12 cellular contexts compared by ENCODE assay signal in the genomic region with DNA sequence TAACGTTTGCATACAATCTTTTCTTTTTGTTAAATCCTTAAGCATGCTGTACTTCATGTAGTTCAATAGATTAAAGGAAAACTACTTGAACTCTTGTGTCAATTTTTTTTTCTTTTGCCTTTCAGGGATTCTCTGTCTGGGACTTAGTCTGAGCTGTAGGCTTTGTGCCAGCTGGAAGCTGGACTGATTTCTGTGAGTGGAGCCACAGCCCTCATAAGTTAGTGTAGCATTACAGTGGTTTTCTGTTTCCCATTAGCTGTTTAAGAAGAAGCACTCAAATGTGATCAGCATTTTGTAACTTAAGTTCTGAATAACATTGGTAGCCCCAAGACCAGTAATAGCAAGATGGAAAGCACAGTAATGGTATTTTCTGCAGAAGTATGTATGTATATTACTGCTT.
DNase-seq lines count a peak whose midpoint lies in the region; ATAC-seq and TF ChIP-seq lines count a peak whose summit lies in the region.
"Had no signal": no experiment of that assay in that cellular context is flagged by ENCODE, and none has a peak within 500 bp of the region (broad histone marks: within the 10 kb centered on the region; RNA-seq: fewer than 3 reads in every experiment).

No MANE protein-coding gene starts in this region.

- H3K27ac ChIP-seq in GM23248 = no peak overlapping the region
- H3K27ac ChIP-seq in psoas muscle = no peak overlapping the region
- no peak overlapping the region for H3K27ac ChIP-seq in colonic mucosa
- H3K27ac ChIP-seq: ascending aorta had no signal

- TF ChIP-seq CTCF in fibroblast of villous mesenchyme (IDR thresholded peaks at IDR 0.05; ENCODE audit: insufficient read depth, low read depth, low read length) = no peak
- no peak for TF ChIP-seq CTCF in psoas muscle (IDR thresholded peaks at IDR 0.05)
- TF ChIP-seq CTCF in colonic mucosa (IDR thresholded peaks at IDR 0.05) = no peak

- H3K27me3 ChIP-seq in GM23248 (replicated peaks; ENCODE audit: insufficient read depth) (no peaks in the 10 kb centered on the region), psoas muscle (ENCODE audit: insufficient read depth in 3 of 3, low read length in 2 of 3) (no peaks in the 10 kb centered on the region), colonic mucosa (no peaks in the 10 kb centered on the region)
- H3K27me3 ChIP-seq: ascending aorta had no signal

- no peaks in the 10 kb centered on the region for H3K79me2 ChIP-seq in GM23248 (ENCODE audit: insufficient read depth)

- H2AFZ ChIP-seq in GM23248 = no peak overlapping the region

- H3K4me3 ChIP-seq in GM23248 (no peak overlapping the region), fibroblast of villous mesenchyme (ENCODE audit: low read depth, low read length) (no peak overlapping the region), psoas muscle (no peak overlapping the region), colonic mucosa (no peak overlapping the region)
- H3K4me3 ChIP-seq: ascending aorta had no signal

- no peak overlapping the region for H3K4me2 ChIP-seq in GM23248 (ENCODE audit: unreplicated experiment)

- intact Hi-C loops in psoas muscle (cut with DNase I) = no loop called here
- intact Hi-C loops in colonic mucosa (cut with DNase I) = no loop called here

- ATAC-seq in psoas muscle (peak in 3 of 4 donors; percentile 61 to 73 (median 63)), HG02852 (IDR thresholded peaks at IDR 0.05; ENCODE audit: unreplicated experiment) (no peak)

- DNase-seq in GM23248 = peak; percentile 76
- DNase-seq in RPMI7951 (ENCODE audit: low read depth) = peak; percentile 80
- DNase-seq in fibroblast of villous mesenchyme (ENCODE audit: low read depth) = peak; percentile 35
- no peak for DNase-seq in psoas muscle
- DNase-seq in middle frontal gyrus (ENCODE audit: extremely low spot score, low spot score) = no peak
- no peak for DNase-seq in AML-193 (lab: John Stamatoyannopoulos, UW)
- DNase-seq in colonic mucosa = no peak
- DNase-seq: activated T-cell treated with anti-CD3 and anti-CD28 coated beads, Interleukin-2, amount 50 U/mL, for 48 hours; DND-41; NCI-H69 had no signal

- H3K9ac ChIP-seq in GM23248 (no peak overlapping the region), colonic mucosa (ENCODE audit: low read depth in 2 of 2, low read length in 2 of 2) (no peak overlapping the region)

- peaks cover 14% of the 10 kb centered on the region for H3F3A ChIP-seq in GM23248 (ENCODE audit: insufficient read depth)

- H4K20me1 ChIP-seq in GM23248 (ENCODE audit: insufficient read depth) = no peaks in the 10 kb centered on the region

- in situ Hi-C loops in GM23248 (cut with MboI) = no loop called here

- H3K9me2 ChIP-seq in GM23248 (ENCODE audit: insufficient read depth) = no peaks in the 10 kb centered on the region

- no peaks in the 10 kb centered on the region for H3K9me3 ChIP-seq in GM23248 (ENCODE audit: low read depth)
- H3K9me3 ChIP-seq in psoas muscle = no peaks in the 10 kb centered on the region
- no peaks in the 10 kb centered on the region for H3K9me3 ChIP-seq in colonic mucosa
- H3K9me3 ChIP-seq: ascending aorta had no signal

- H3K36me3 ChIP-seq in GM23248 (ENCODE audit: low read depth) = no peaks in the 10 kb centered on the region
- no peaks in the 10 kb centered on the region for H3K36me3 ChIP-seq in psoas muscle (ENCODE audit: insufficient read depth in 1 of 2, low read depth in 1 of 2)
- H3K36me3 ChIP-seq in colonic mucosa = no peaks in the 10 kb centered on the region
- H3K36me3 ChIP-seq: ascending aorta had no signal

- peaks cover 16% of the 10 kb centered on the region; the same call in 1 of the 2 replicates for H3K4me1 ChIP-seq in GM23248 (ENCODE audit: insufficient read depth)
- H3K4me1 ChIP-seq in psoas muscle = peaks cover 26% of the 10 kb centered on the region
- no peaks in the 10 kb centered on the region for H3K4me1 ChIP-seq in colonic mucosa
- H3K4me1 ChIP-seq: ascending aorta had no signal

- WGBS in GM23248 (ENCODE audit: low coverage in 1 of 2, low lambda C conversion rate in 2 of 2, missing lambda C conversion rate in 2 of 2), 2 experiments = 24 to 26% methylated on average over 1 of the region's 1 CpG
- WGBS in psoas muscle, 3 donors = 35 to 51% (median 40%) methylated on average over 1 of the region's 1 CpG

Comparison
In these comparisons a context has a peak if more than half of its experiments do, and no peak if none do; other contexts are left out.
1. DNase-seq: peak in GM23248 (single experiment), RPMI7951 (single experiment) and fibroblast of villous mesenchyme (single experiment); none in psoas muscle (0 of 2), middle frontal gyrus (single experiment), AML-193 (0 of 2) and colonic mucosa (single experiment).